In genomic region chr5:60550311-60550710, GRCh38 we compare ENCODE assay signal across 21 cellular contexts.
"Had no signal": no experiment of that assay in that cellular context is flagged by ENCODE, and none has a peak within 500 bp of the region (broad histone marks: within the 10 kb centered on the region; RNA-seq: fewer than 3 reads in every experiment).

No MANE protein-coding gene starts in this region.

- H3K4me3 ChIP-seq: MG63, SJSA1, SK-N-MC had no signal

- H3K4me1 ChIP-seq: SJSA1 had no signal

- DNase-seq: KBM-7, MG63, NCI-H1092, NCI-H1105 treated with DMSO at 0.1 percent for 48 hours, NCI-H1417 treated with DMSO at 0.1 percent for 48 hours, NCI-H146, NCI-H1694 treated with DMSO at 0.1 percent for 48 hours, NCI-H1930, NCI-H2081, NCI-H2107, NCI-H2227 treated with DMSO at 0.1 percent for 48 hours, NCI-H510A, NCI-H524 treated with DMSO at 0.1 percent for 48 hours, NCI-H69, NCI-H774, Right ventricle myocardium superior, RPMI8226, SIG-M5 had no signal

- H3K27me3 ChIP-seq: MG63, SJSA1 had no signal

- H3K9me3 ChIP-seq: MG63, SJSA1 had no signal

- H3K36me3 ChIP-seq: MG63, SJSA1 had no signal

- H3K27ac ChIP-seq: HL-60, SJSA1, SK-N-MC had no signal
